ENCODE assay signal across 9 cellular contexts in the genomic region with DNA sequence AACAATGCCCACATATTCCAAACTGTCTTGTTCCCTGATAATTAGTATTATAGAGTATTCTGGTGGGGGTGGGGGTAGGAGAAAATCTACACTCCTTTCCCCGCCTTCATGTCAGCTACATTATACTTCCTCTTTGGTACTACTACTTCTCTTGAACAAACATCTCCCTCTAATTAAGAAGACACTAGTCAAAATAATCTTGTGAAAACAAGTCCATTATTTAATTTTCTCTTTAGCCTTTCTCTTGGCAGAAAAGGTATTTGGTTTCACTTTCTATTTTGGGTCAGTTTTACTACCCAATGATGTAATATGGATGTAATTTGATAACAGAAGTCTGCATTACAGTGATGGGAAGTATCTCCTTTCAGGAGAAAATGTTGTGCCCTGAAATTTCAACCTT. TPM values are rescaled to one million over a fixed set of nuclear protein-coding genes. Genes with fewer than 3 reads are reported as not detected.
DNase-seq lines count a peak whose midpoint lies in the region; ATAC-seq, FAIRE-seq and TF ChIP-seq lines count a peak whose summit lies in the region.
"Had no signal": no experiment of that assay in that cellular context is flagged by ENCODE, and none has a peak within 500 bp of the region (broad histone marks: within the 10 kb centered on the region; RNA-seq: fewer than 3 reads in every experiment).

No MANE protein-coding gene starts in this region.

- no peaks in the 10 kb centered on the region for H3K9me3 ChIP-seq in right cardiac atrium (ENCODE audit: control insufficient read depth, low read length)
- peaks cover 0 to 10% of the 10 kb centered on the region in 2 donors for H3K9me3 ChIP-seq in right atrium auricular region
- H3K9me3 ChIP-seq in vagina, result peaks cover 3% of the 10 kb centered on the region

- H3K27me3 ChIP-seq in right cardiac atrium (ENCODE audit: control insufficient read depth, insufficient read depth) (no peaks in the 10 kb centered on the region), right atrium auricular region (no peaks in the 10 kb centered on the region), vagina (no peaks in the 10 kb centered on the region)

- H3K36me3 ChIP-seq in right atrium auricular region (no peaks in the 10 kb centered on the region), vagina (no peaks in the 10 kb centered on the region)

- no peak for ATAC-seq in right cardiac atrium
- ATAC-seq in GM18520 (IDR thresholded peaks at IDR 0.05; ENCODE audit: unreplicated experiment), result no peak
- ATAC-seq in HG03039 (IDR thresholded peaks at IDR 0.05; ENCODE audit: unreplicated experiment), result no peak

- H3K27ac ChIP-seq in right cardiac atrium (ENCODE audit: low read length) (no peak overlapping the region), right atrium auricular region (no peak overlapping the region), vagina (peak overlapping the region; percentile 10)

- WGBS in right cardiac atrium, result 55% methylated on average over 1 of the region's 1 CpG

- FAIRE-seq in RCC 7860 (lab: Jason Lieb, UNC) (no peak), frontal cortex (lab: Jason Lieb, UNC) (no peak)
- FAIRE-seq: G401.6 had no signal

- no peak for TF ChIP-seq POLR2A in vagina (IDR thresholded peaks at IDR 0.05)

- TF ChIP-seq CTCF in right atrium auricular region (IDR thresholded peaks at IDR 0.05) (no peak), vagina (IDR thresholded peaks at IDR 0.05) (no peak)

- intact Hi-C loops in right cardiac atrium (cut with DNase I) (no loop called here), vagina (cut with DNase I) (no loop called here)

- H3K4me1 ChIP-seq in right cardiac atrium (ENCODE audit: control insufficient read depth, insufficient read depth, low read length) (no peaks in the 10 kb centered on the region), right atrium auricular region (no peaks in the 10 kb centered on the region), vagina (no peaks in the 10 kb centered on the region)

- H3K4me3 ChIP-seq in right cardiac atrium (ENCODE audit: low read length) (peak overlapping the region; percentile 2), right atrium auricular region (no peak overlapping the region), vagina (no peak overlapping the region)

- DNase-seq in right cardiac atrium (no peak), right atrium auricular region (ENCODE audit: low spot score) (no peak), RCC 7860 (ENCODE audit: low spot score) (peak; percentile 21), fibroblast of peridontal ligament (ENCODE audit: extremely low read depth) (peak; percentile 72), vagina (ENCODE audit: extremely low spot score in 2 of 2) (no peak), frontal cortex (ENCODE audit: low spot score in 2 of 2) (no peak)

RNA-seq across cellular contexts. Expression of a gene that starts 22.5 kb away (rescaled TPM):
- 1 to 10 TPM; 1.3 to 7.4 (median 3.8) TPM for total RNA-seq in right cardiac atrium
- polyA plus RNA-seq in right cardiac atrium, result 1.6 TPM
- 1 to 10 TPM in 1 of 2 donors, not detected in 1; 1.9 TPM for total RNA-seq in right atrium auricular region
- total RNA-seq in vagina, result not detected
- total RNA-seq in frontal cortex, result 0.41 TPM

Comparison
In these comparisons a context has a peak if more than half of its experiments do, and no peak if none do; other contexts are left out.
1. DNase-seq: peak in RCC 7860 (single experiment) and fibroblast of peridontal ligament (single experiment); none in right cardiac atrium (0 of 3), right atrium auricular region (single experiment), vagina (0 of 2) and frontal cortex (0 of 2).